Comparison of ENCODE assay signal across 1 cellular context in the genomic region with DNA sequence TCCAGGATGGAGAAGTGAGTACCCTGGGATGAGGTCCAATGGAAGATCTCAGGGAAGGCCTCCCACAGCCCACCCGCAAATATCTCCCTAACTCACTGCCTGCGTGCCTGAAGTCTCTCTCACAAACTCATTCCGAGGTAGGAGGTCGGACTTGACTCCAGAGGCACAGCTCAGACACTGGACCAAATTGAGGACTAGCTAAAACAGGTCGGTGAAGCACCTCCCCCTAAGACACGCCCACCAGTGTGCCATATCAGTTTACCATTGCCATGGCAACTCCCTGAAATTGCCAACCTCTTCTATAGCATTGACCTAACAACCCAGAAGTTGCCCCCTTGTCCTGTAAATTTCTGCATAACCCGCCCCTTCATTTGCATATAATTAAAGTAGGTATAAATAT.
TF ChIP-seq lines count a peak whose summit lies in the region.

No MANE protein-coding gene starts in this region.

TF ChIP-seq in K562, 482 proteins besides CTCF, POLR2A, EP300 and RAD21:
- TF ChIP-seq, protein P1, sequence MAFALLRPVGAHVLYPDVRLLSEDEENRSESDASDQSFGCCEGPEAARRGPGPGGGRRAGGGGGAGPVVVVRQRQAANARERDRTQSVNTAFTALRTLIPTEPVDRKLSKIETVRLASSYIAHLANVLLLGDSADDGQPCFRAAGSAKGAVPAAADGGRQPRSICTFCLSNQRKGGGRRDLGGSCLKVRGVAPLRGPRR (CRISPR knock-in tag; IDR thresholded peaks at IDR 0.05), result no peak
- TF ChIP-seq ZBTB26 (CRISPR knock-in tag; IDR thresholded peaks at IDR 0.05) (no peak), KLF10 (CRISPR knock-in tag; IDR thresholded peaks at IDR 0.05) (no peak), CHD7 (IDR thresholded peaks at IDR 0.05; ENCODE audit: low read depth, low read length) (no peak), TAF7 (tag; IDR thresholded peaks at IDR 0.05) (no peak), ZBTB5 (IDR thresholded peaks at IDR 0.05) (peak; percentile 68; the same call in 1 of the 2 replicates), RFX1 (IDR thresholded peaks at IDR 0.05) (peak; percentile 84)
- TF ChIP-seq, protein P2, sequence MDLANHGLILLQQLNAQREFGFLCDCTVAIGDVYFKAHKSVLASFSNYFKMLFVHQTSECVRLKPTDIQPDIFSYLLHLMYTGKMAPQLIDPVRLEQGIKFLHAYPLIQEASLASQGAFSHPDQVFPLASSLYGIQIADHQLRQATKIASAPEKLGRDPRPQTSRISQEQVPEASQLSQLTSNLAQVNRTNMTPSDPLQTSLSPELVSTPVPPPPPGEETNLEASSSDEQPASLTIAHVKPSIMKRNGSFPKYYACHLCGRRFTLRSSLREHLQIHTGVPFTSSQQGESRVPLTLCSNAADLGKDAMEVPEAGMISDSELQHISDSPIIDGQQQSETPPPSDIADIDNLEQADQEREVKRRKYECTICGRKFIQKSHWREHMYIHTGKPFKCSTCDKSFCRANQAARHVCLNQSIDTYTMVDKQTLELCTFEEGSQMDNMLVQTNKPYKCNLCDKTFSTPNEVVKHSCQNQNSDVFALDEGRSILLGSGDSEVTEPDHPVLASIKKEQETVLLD (IDR thresholded peaks at IDR 0.05), result no peak
- TF ChIP-seq, protein P3, sequence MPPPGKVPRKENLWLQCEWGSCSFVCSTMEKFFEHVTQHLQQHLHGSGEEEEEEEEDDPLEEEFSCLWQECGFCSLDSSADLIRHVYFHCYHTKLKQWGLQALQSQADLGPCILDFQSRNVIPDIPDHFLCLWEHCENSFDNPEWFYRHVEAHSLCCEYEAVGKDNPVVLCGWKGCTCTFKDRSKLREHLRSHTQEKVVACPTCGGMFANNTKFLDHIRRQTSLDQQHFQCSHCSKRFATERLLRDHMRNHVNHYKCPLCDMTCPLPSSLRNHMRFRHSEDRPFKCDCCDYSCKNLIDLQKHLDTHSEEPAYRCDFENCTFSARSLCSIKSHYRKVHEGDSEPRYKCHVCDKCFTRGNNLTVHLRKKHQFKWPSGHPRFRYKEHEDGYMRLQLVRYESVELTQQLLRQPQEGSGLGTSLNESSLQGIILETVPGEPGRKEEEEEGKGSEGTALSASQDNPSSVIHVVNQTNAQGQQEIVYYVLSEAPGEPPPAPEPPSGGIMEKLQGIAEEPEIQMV (tag; conservative IDR thresholded peaks at IDR 0.05; ENCODE audit: low read depth), result peak; percentile 87
- TF ChIP-seq, protein P4, sequence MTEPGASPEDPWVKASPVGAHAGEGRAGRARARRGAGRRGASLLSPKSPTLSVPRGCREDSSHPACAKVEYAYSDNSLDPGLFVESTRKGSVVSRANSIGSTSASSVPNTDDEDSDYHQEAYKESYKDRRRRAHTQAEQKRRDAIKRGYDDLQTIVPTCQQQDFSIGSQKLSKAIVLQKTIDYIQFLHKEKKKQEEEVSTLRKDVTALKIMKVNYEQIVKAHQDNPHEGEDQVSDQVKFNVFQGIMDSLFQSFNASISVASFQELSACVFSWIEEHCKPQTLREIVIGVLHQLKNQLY (CRISPR knock-in tag; conservative IDR thresholded peaks at IDR 0.05), result no peak
